In genomic region chr16:6132121-6132520, GRCh38 we compare ENCODE assay signal across 21 cellular contexts.
DNase-seq lines count a peak whose midpoint lies in the region; ATAC-seq and TF ChIP-seq lines count a peak whose summit lies in the region.
"Had no signal": no experiment of that assay in that cellular context is flagged by ENCODE, and none has a peak within 500 bp of the region (broad histone marks: within the 10 kb centered on the region; RNA-seq: fewer than 3 reads in every experiment).

No MANE protein-coding gene starts in this region.

- H3K9me2 ChIP-seq in neural cell (ENCODE audit: insufficient read depth, low read length), result no peaks in the 10 kb centered on the region

- DNase-seq in NCI-H748 treated with DMSO at 0.1 percent for 48 hours (lab: John Stamatoyannopoulos, UW) (peak; percentile 45), OCI-M1 (lab: John Stamatoyannopoulos, UW) (no peak), NCI-H2227 (lab: John Stamatoyannopoulos, UW; ENCODE audit: unreplicated experiment) (no peak)
- DNase-seq: CD8-positive, alpha-beta T cell; DND-41; GDM1; GM23248; NCI-H1048; NCI-H1436 treated with DMSO at 0.1 percent for 48 hours; NCI-H2029 treated with DMSO at 0.1 percent for 48 hours; NCI-H2171 treated with DMSO at 0.1 percent for 48 hours; NCI-H510A; RPMI8226 had no signal

- no peaks in the 10 kb centered on the region for H4K20me1 ChIP-seq in neural cell (ENCODE audit: insufficient read depth)
- H4K20me1 ChIP-seq: BLaER1 had no signal

- no peak for TF ChIP-seq CTCF in neural cell (IDR thresholded peaks at IDR 0.05; ENCODE audit: poor library complexity, severe bottlenecking)

- H3K79me2 ChIP-seq in neural cell (replicated peaks; ENCODE audit: insufficient read depth, low read length), result no peaks in the 10 kb centered on the region

- no peaks in the 10 kb centered on the region for H3K36me3 ChIP-seq in neural cell (ENCODE audit: insufficient read depth, low read length)
- H3K36me3 ChIP-seq: BLaER1 had no signal

- TF ChIP-seq RAD21 in neural cell (conservative IDR thresholded peaks at IDR 0.05), result no peak

- no peak for ATAC-seq in HG03196 (IDR thresholded peaks at IDR 0.05; ENCODE audit: unreplicated experiment)
- ATAC-seq in HG03280 (IDR thresholded peaks at IDR 0.05; ENCODE audit: unreplicated experiment), result no peak
- ATAC-seq: CD8-positive, alpha-beta T cell; GM12878; HCT116 had no signal

- no peak overlapping the region for H3K4me2 ChIP-seq in neural cell (ENCODE audit: low read length)
- H3K4me2 ChIP-seq: BLaER1, KMS-11 had no signal

- H3K27me3 ChIP-seq in neural cell (ENCODE audit: insufficient read depth, low read depth, low read length), result no peaks in the 10 kb centered on the region
- H3K27me3 ChIP-seq: BLaER1 had no signal

- H3F3A ChIP-seq in neural cell (ENCODE audit: insufficient read depth, low read length, poor library complexity, severe bottlenecking), result peaks cover 9% of the 10 kb centered on the region

- H3K27ac ChIP-seq in angular gyrus (ENCODE audit: low read depth, low read length) (peak overlapping the region; percentile 34), neural cell (ENCODE audit: low read length) (peak overlapping the region; percentile 72)
- H3K27ac ChIP-seq: BLaER1, GM23248, KMS-11 had no signal

- H3K9me3 ChIP-seq in neural cell (ENCODE audit: low read length), result peaks cover 3% of the 10 kb centered on the region
- H3K9me3 ChIP-seq: BLaER1 had no signal

- no peak for TF ChIP-seq EP300 in neural cell (conservative IDR thresholded peaks at IDR 0.05; ENCODE audit: poor library complexity, severe bottlenecking)

- H3K9ac ChIP-seq in neural cell (ENCODE audit: low read length), result peak overlapping the region; percentile 9
- H3K9ac ChIP-seq: BLaER1, GM23248, KMS-11 had no signal

- H3K4me3 ChIP-seq in neural cell (ENCODE audit: low read length), result no peak overlapping the region
- H3K4me3 ChIP-seq: BLaER1, GM12878, GM23248 had no signal

- H2AFZ ChIP-seq in neural cell (ENCODE audit: low read depth, low read length), result no peak overlapping the region
- H2AFZ ChIP-seq: GM23248 had no signal

TF ChIP-seq in neural cell, 6 proteins besides CTCF, POLR2A, EP300 and RAD21:
- no peak for TF ChIP-seq SMC3 (conservative IDR thresholded peaks at IDR 0.05; ENCODE audit: poor library complexity)
- no peak for TF ChIP-seq MXI1 (conservative IDR thresholded peaks at IDR 0.05; ENCODE audit: poor library complexity, severe bottlenecking)
- TF ChIP-seq TAF1 (IDR thresholded peaks at IDR 0.05; ENCODE audit: low read depth), result no peak
- no peak for TF ChIP-seq EZH2 (IDR thresholded peaks at IDR 0.05; ENCODE audit: borderline replicate concordance, insufficient read depth, low read length, poor library complexity, severe bottlenecking)
- TF ChIP-seq POLR2AphosphoS5 (IDR thresholded peaks at IDR 0.05), result no peak
- TF ChIP-seq REST (IDR thresholded peaks at IDR 0.05; ENCODE audit: borderline replicate concordance), result no peak
TF ChIP-seq in neural cell: peak in this region for 0.
